ENCODE assay signal across 8 cellular contexts in genomic region chr14:39491134-39491541, GRCh38. TPM values are rescaled to one million over a fixed set of nuclear protein-coding genes. Genes with fewer than 3 reads are reported as not detected.
DNase-seq lines count a peak whose midpoint lies in the region; ATAC-seq and TF ChIP-seq lines count a peak whose summit lies in the region.

No MANE protein-coding gene starts in this region.

- H2BK12ac ChIP-seq in neuronal stem cell (ENCODE audit: low read length), result no peak overlapping the region

- no peak overlapping the region for H3K14ac ChIP-seq in neuronal stem cell (ENCODE audit: low read length)

- H3K4me3 ChIP-seq in ACC112 (ENCODE audit: low read depth, low read length) (peak overlapping the region; percentile 22; the same call in 1 of the 2 replicates), neuronal stem cell (ENCODE audit: low read length in 2 of 2) (no peak overlapping the region)

- no peak overlapping the region for H2BK120ac ChIP-seq in neuronal stem cell (ENCODE audit: low read depth, low read length)

- no peak overlapping the region for H2AK5ac ChIP-seq in neuronal stem cell (ENCODE audit: low read depth, low read length)

- peak overlapping the region; percentile 62 for H3K27ac ChIP-seq in ACC112 (ENCODE audit: low read depth, low read length)
- H3K27ac ChIP-seq in neuronal stem cell (replicated peaks; ENCODE audit: low read length), result peak overlapping the region; percentile 46

- no peak overlapping the region for H3K4ac ChIP-seq in neuronal stem cell (ENCODE audit: low read length)

- no peak overlapping the region for H4K91ac ChIP-seq in neuronal stem cell (ENCODE audit: low read depth, low read length, poor library complexity)

- WGBS in neuronal stem cell (ENCODE audit: extremely low coverage in 2 of 2, insufficient read length in 2 of 2, insufficient replicate concordance in 1 of 2), 2 donors, result no CpG with 5 or more reads among the region's 3 CpGs

- DNase-seq in NCI-H526 treated with DMSO at 0.1 percent for 48 hours (lab: John Stamatoyannopoulos, UW), result peak; percentile 25
- DNase-seq in dermis microvascular lymphatic vessel endothelial cell (ENCODE audit: low read depth in 2 of 2), result peak; percentile 9 to 29
- no peak for DNase-seq in neuronal stem cell (ENCODE audit: low spot score)
- no peak for DNase-seq in ecto neural progenitor cell (ENCODE audit: low spot score)

- H3K79me1 ChIP-seq in neuronal stem cell (ENCODE audit: low read depth, low read length), result no peaks in the 10 kb centered on the region

- H3K4me1 ChIP-seq in ACC112 (ENCODE audit: control insufficient read depth, insufficient read depth, low read length, unreplicated experiment) (peaks cover 16% of the 10 kb centered on the region), neuronal stem cell (ENCODE audit: control insufficient read depth in 2 of 2, insufficient read depth in 1 of 2, low read depth in 1 of 2, low read length in 2 of 2) (peaks cover 4 to 8% of the 10 kb centered on the region in 2 donors)

- ATAC-seq in HG03460 (IDR thresholded peaks at IDR 0.05; ENCODE audit: unreplicated experiment) (no peak), GM19351 (IDR thresholded peaks at IDR 0.05; ENCODE audit: unreplicated experiment) (no peak)

- no peak overlapping the region for H3K18ac ChIP-seq in neuronal stem cell (ENCODE audit: low read length)

- peak overlapping the region; percentile 74 for H2AFZ ChIP-seq in ACC112 (ENCODE audit: low read length, unreplicated experiment)
- peak overlapping the region; percentile 52 for H2AFZ ChIP-seq in neuronal stem cell (ENCODE audit: low read length)

- H3K79me2 ChIP-seq in ACC112 (ENCODE audit: control insufficient read depth, insufficient read depth, low read length, unreplicated experiment), result no peaks in the 10 kb centered on the region

- H3K9ac ChIP-seq in neuronal stem cell (ENCODE audit: low read depth, low read length, poor library complexity), result no peak overlapping the region

- TF ChIP-seq CTCF in GM12873 (IDR thresholded peaks at IDR 0.05; ENCODE audit: insufficient read depth, low read depth, low read length, missing control alignments), result peak; percentile 20

- H3K36me3 ChIP-seq in ACC112 (ENCODE audit: insufficient read depth, low read length), result no peaks in the 10 kb centered on the region
- no peaks in the 10 kb centered on the region for H3K36me3 ChIP-seq in neuronal stem cell (replicated peaks in 1 of 2; ENCODE audit: control insufficient read depth in 2 of 2, insufficient read depth in 2 of 2, low read length in 2 of 2)

- H3K27me3 ChIP-seq in ACC112 (ENCODE audit: insufficient read depth, low read length) (peaks cover 21% of the 10 kb centered on the region), neuronal stem cell (ENCODE audit: control insufficient read depth in 3 of 3, insufficient read depth in 3 of 3, low read depth in 1 of 3, low read length in 3 of 3) (no peaks in the 10 kb centered on the region)

- no peak overlapping the region for H2BK15ac ChIP-seq in neuronal stem cell (ENCODE audit: low read length)

- no peak overlapping the region for H3K23ac ChIP-seq in neuronal stem cell (ENCODE audit: low read depth, low read length, poor library complexity)

- H3K4me2 ChIP-seq in neuronal stem cell (ENCODE audit: insufficient read depth, low read length, poor library complexity, severe bottlenecking), result no peak overlapping the region

- H3K9me3 ChIP-seq in neuronal stem cell (replicated peaks in 1 of 2; ENCODE audit: control insufficient read depth in 2 of 2, insufficient read depth in 1 of 2, low read depth in 1 of 2, low read length in 2 of 2), result peaks cover 0 to 2% of the 10 kb centered on the region in 2 donors

- no peak overlapping the region for H4K8ac ChIP-seq in neuronal stem cell (ENCODE audit: low read depth, low read length)

- no peak overlapping the region for H2BK5ac ChIP-seq in neuronal stem cell (ENCODE audit: low read length)

RNA-seq across cellular contexts. Expression of gene FBXO33, which starts 58.9 kb away (rescaled TPM):
- 15.0 and 18.1 TPM in 2 replicates for total RNA-seq in dermis microvascular lymphatic vessel endothelial cell
- 14.6 TPM for polyA plus RNA-seq in neuronal stem cell (2013, experiment 1 of 2)
- 14.4 TPM for polyA plus RNA-seq in neuronal stem cell (2013, experiment 2 of 2)

Comparison
In these comparisons a context has a peak if more than half of its experiments do, and no peak if none do; other contexts are left out.
1. DNase-seq: peak in NCI-H526 treated with DMSO at 0.1 percent for 48 hours (single experiment) and dermis microvascular lymphatic vessel endothelial cell (2 of 2); none in neuronal stem cell (single experiment) and ecto neural progenitor cell (single experiment).